In genomic region chr13:36432106-36432544, GRCh38 we compare ENCODE assay signal across 8 cellular contexts.
DNase-seq lines count a peak whose midpoint lies in the region; ATAC-seq and TF ChIP-seq lines count a peak whose summit lies in the region.

Gene CCNA1, plus strand, starts transcription at chr13:36432495. Its CDS starts 562 bp downstream, at chr13:36433057.

- H3K4me3 ChIP-seq in astrocyte of the spinal cord (ENCODE audit: low read depth, low read length) = peak within 1 kb of the TSS; percentile 42
- H3K4me3 ChIP-seq in iPS-18a (ENCODE audit: low read length) = peak within 1 kb of the TSS; percentile 69

- DNase-seq in Ammon's horn (ENCODE audit: low spot score) = peak; percentile 63
- peak; percentile 32 for DNase-seq in NCI-H524 treated with DMSO at 0.1 percent for 48 hours (lab: John Stamatoyannopoulos, UW)
- no peak for DNase-seq in astrocyte of the spinal cord (ENCODE audit: low read depth, low spot score)
- peak; percentile 45 for DNase-seq in stimulated activated CD8-positive, alpha-beta memory T cell treated with anti-CD3 and anti-CD28 coated beads, Interleukin-4, amount 100 ng/mL, for 48 hours
- no peak for DNase-seq in NCI-H1436 treated with DMSO at 0.1 percent for 48 hours (lab: John Stamatoyannopoulos, UW)

- H3K27me3 ChIP-seq in iPS-18a (ENCODE audit: control insufficient read depth, insufficient read depth, low read length) = peaks cover 66% of the 10 kb centered on the region

- in situ Hi-C loops in astrocyte of the spinal cord (cut with HindIII; ENCODE audit: low sequenced_read_pairs) = no loop called here

- TF ChIP-seq CTCF in astrocyte of the spinal cord (IDR thresholded peaks at IDR 0.05; ENCODE audit: low read depth, low read length) = no peak

- no peaks in the 10 kb centered on the region for H3K9me3 ChIP-seq in iPS-18a (ENCODE audit: control insufficient read depth, low read depth, low read length)

- no peaks in the 10 kb centered on the region for H3K36me3 ChIP-seq in iPS-18a (ENCODE audit: control insufficient read depth, low read depth, low read length)

- H3K27ac ChIP-seq in iPS-18a (ENCODE audit: low read length) = no peak within 1 kb of the TSS

- no peak within 1 kb of the TSS for H3K9ac ChIP-seq in iPS-18a (ENCODE audit: low read length)

- H3K4me1 ChIP-seq in iPS-18a (ENCODE audit: control insufficient read depth, low read depth, low read length) = peaks cover 5% of the 10 kb centered on the region

- ATAC-seq in GM19397 (IDR thresholded peaks at IDR 0.05; ENCODE audit: unreplicated experiment) (peak; percentile 57), GM19455 (IDR thresholded peaks at IDR 0.05; ENCODE audit: unreplicated experiment) (no peak)

Comparison
In these comparisons a context has a peak if more than half of its experiments do, and no peak if none do; other contexts are left out.
1. DNase-seq: peak in Ammon's horn (single experiment), NCI-H524 treated with DMSO at 0.1 percent for 48 hours (single experiment) and stimulated activated CD8-positive, alpha-beta memory T cell treated with anti-CD3 and anti-CD28 coated beads, Interleukin-4, amount 100 ng/mL, for 48 hours (single experiment); none in astrocyte of the spinal cord (single experiment) and NCI-H1436 treated with DMSO at 0.1 percent for 48 hours (single experiment).